Comparison of ENCODE assay signal across 9 cellular contexts in genomic region chr3:177928156-177928555, GRCh38.
DNase-seq lines count a peak whose midpoint lies in the region; ATAC-seq and TF ChIP-seq lines count a peak whose summit lies in the region.
"Had no signal": no experiment of that assay in that cellular context is flagged by ENCODE, and none has a peak within 500 bp of the region (broad histone marks: within the 10 kb centered on the region; RNA-seq: fewer than 3 reads in every experiment).

No MANE protein-coding gene starts in this region.

- no peaks in the 10 kb centered on the region for H3K9me3 Mint-ChIP-seq in activated T-helper 2 cell treated with anti-CD3 and anti-CD28 coated beads, Interferon-gamma antibody, Interleukin-2, Interleukin-4, amounts not matched to agents 10 μg/mL and 5 μg/mL and 100 μg/mL, durations not matched to agents 14 hours and 24 hours and 36 hours
- peaks cover 2% of the 10 kb centered on the region for H3K9me3 Mint-ChIP-seq in activated naive CD4-positive, alpha-beta T cell treated with anti-CD3 and anti-CD28 coated beads for 36 hours
- H3K9me3 Mint-ChIP-seq: central memory CD8-positive, alpha-beta T cell had no signal

- H3K9ac ChIP-seq in MM.1S (ENCODE audit: low read length) = no peak overlapping the region

- no peak overlapping the region for H3K4me3 Mint-ChIP-seq in activated T-helper 2 cell treated with anti-CD3 and anti-CD28 coated beads, Interferon-gamma antibody, Interleukin-2, Interleukin-4, amounts not matched to agents 10 μg/mL and 5 μg/mL and 100 μg/mL, durations not matched to agents 14 hours and 24 hours and 36 hours (ENCODE audit: low read depth)
- no peak overlapping the region for H3K4me3 Mint-ChIP-seq in activated naive CD4-positive, alpha-beta T cell treated with anti-CD3 and anti-CD28 coated beads for 36 hours
- H3K4me3 Mint-ChIP-seq: central memory CD8-positive, alpha-beta T cell had no signal

- H3K27ac ChIP-seq in MM.1S (ENCODE audit: low read length) = no peak overlapping the region

- no peaks in the 10 kb centered on the region for H3K36me3 ChIP-seq in MM.1S (replicated peaks; ENCODE audit: insufficient read depth, low read length)

- in situ Hi-C loops in GM13976 (cut with MboI; ENCODE audit: low sequenced_read_pairs, unreplicated experiment) = no loop called here

- no peaks in the 10 kb centered on the region for H3F3A ChIP-seq in MM.1S (ENCODE audit: insufficient read depth, low read length)

- peak overlapping the region; percentile 38 for H3K4me2 ChIP-seq in MM.1S (ENCODE audit: low read depth, low read length)

- peak; percentile 33 for DNase-seq in EL
- peak; percentile 44 for DNase-seq in MM.1S
- DNase-seq in foreskin fibroblast = peak; percentile 37 to 75
- DNase-seq in GM13976 (ENCODE audit: low spot score) = no peak
- DNase-seq in activated T-helper 2 cell treated with anti-CD3 and anti-CD28 coated beads, Interferon-gamma antibody, Interleukin-2, Interleukin-4, amounts not matched to agents 10 μg/mL and 5 μg/mL and 100 μg/mL, durations not matched to agents 14 hours and 24 hours and 36 hours (ENCODE audit: low spot score) = no peak
- DNase-seq in pons (ENCODE audit: low spot score) = no peak
- DNase-seq in activated naive CD4-positive, alpha-beta T cell treated with anti-CD3 and anti-CD28 coated beads for 36 hours = no peak

- no peaks in the 10 kb centered on the region for H3K27me3 ChIP-seq in MM.1S (replicated peaks; ENCODE audit: insufficient read depth, low read length)

- no peaks in the 10 kb centered on the region for H3K27me3 Mint-ChIP-seq in activated T-helper 2 cell treated with anti-CD3 and anti-CD28 coated beads, Interferon-gamma antibody, Interleukin-2, Interleukin-4, amounts not matched to agents 10 μg/mL and 5 μg/mL and 100 μg/mL, durations not matched to agents 14 hours and 24 hours and 36 hours (ENCODE audit: low read depth)
- H3K27me3 Mint-ChIP-seq in activated naive CD4-positive, alpha-beta T cell treated with anti-CD3 and anti-CD28 coated beads for 36 hours (ENCODE audit: low read depth) = no peaks in the 10 kb centered on the region
- H3K27me3 Mint-ChIP-seq: central memory CD8-positive, alpha-beta T cell had no signal

- CTCF ChIA-PET in activated naive CD4-positive, alpha-beta T cell treated with anti-CD3 and anti-CD28 coated beads for 36 hours (lab: Charles Lee) = no interaction called here

- TF ChIP-seq CTCF in MM.1S (IDR thresholded peaks at IDR 0.05; ENCODE audit: low read length) (no peak), foreskin fibroblast (IDR thresholded peaks at IDR 0.05; ENCODE audit: low read depth, low read length) (no peak), GM13976 (IDR thresholded peaks at IDR 0.05; ENCODE audit: borderline replicate concordance, control extremely low read depth, extremely low read depth, insufficient read depth, missing control alignments) (no peak)

- H3K4me3 ChIP-seq in MM.1S (ENCODE audit: low read length) (peak overlapping the region; percentile 3; the same call in 1 of the 2 replicates), foreskin fibroblast (ENCODE audit: low read depth in 1 of 2, low read length in 2 of 2) (no peak overlapping the region)

- H4K20me1 ChIP-seq in MM.1S (ENCODE audit: insufficient read depth, low read length) = no peaks in the 10 kb centered on the region

- H3K4me1 Mint-ChIP-seq in activated T-helper 2 cell treated with anti-CD3 and anti-CD28 coated beads, Interferon-gamma antibody, Interleukin-2, Interleukin-4, amounts not matched to agents 10 μg/mL and 5 μg/mL and 100 μg/mL, durations not matched to agents 14 hours and 24 hours and 36 hours (ENCODE audit: low read depth) = no peaks in the 10 kb centered on the region
- H3K4me1 Mint-ChIP-seq in activated naive CD4-positive, alpha-beta T cell treated with anti-CD3 and anti-CD28 coated beads for 36 hours (ENCODE audit: low read depth) = peaks cover 21% of the 10 kb centered on the region
- H3K4me1 Mint-ChIP-seq: central memory CD8-positive, alpha-beta T cell had no signal

- H3K4me1 ChIP-seq in MM.1S (ENCODE audit: low read length) = no peaks in the 10 kb centered on the region

- intact Hi-C loops in activated T-helper 2 cell treated with anti-CD3 and anti-CD28 coated beads, Interferon-gamma antibody, Interleukin-2, Interleukin-4, amounts not matched to agents 10 μg/mL and 5 μg/mL and 100 μg/mL, durations not matched to agents 14 hours and 24 hours and 36 hours (cut with micrococcal nuclease) = loop anchor here (5.0 kb wide), 1 partner anchor 46 kb away; no protein-coding TSS in a partner anchor
- intact Hi-C loops in activated naive CD4-positive, alpha-beta T cell treated with anti-CD3 and anti-CD28 coated beads for 36 hours (cut with micrococcal nuclease) = loop anchor here (1.0 kb wide), 1 partner anchor 16 kb away; no protein-coding TSS in a partner anchor

- H3K27ac Mint-ChIP-seq in activated T-helper 2 cell treated with anti-CD3 and anti-CD28 coated beads, Interferon-gamma antibody, Interleukin-2, Interleukin-4, amounts not matched to agents 10 μg/mL and 5 μg/mL and 100 μg/mL, durations not matched to agents 14 hours and 24 hours and 36 hours = no peak overlapping the region
- H3K27ac Mint-ChIP-seq in activated naive CD4-positive, alpha-beta T cell treated with anti-CD3 and anti-CD28 coated beads for 36 hours = no peak overlapping the region

- H3K9me2 ChIP-seq in MM.1S (replicated peaks; ENCODE audit: insufficient read depth, low read length) = no peaks in the 10 kb centered on the region

- no peaks in the 10 kb centered on the region for H3K79me2 ChIP-seq in MM.1S (ENCODE audit: low read length)

- H3K9me3 ChIP-seq in MM.1S (replicated peaks; ENCODE audit: insufficient read depth, low read length) = no peaks in the 10 kb centered on the region

- peak overlapping the region; percentile 18; the same call in 1 of the 2 replicates for H2AFZ ChIP-seq in MM.1S (ENCODE audit: low read length)

- no peaks in the 10 kb centered on the region for H3K36me3 Mint-ChIP-seq in activated T-helper 2 cell treated with anti-CD3 and anti-CD28 coated beads, Interferon-gamma antibody, Interleukin-2, Interleukin-4, amounts not matched to agents 10 μg/mL and 5 μg/mL and 100 μg/mL, durations not matched to agents 14 hours and 24 hours and 36 hours (ENCODE audit: low read depth)
- H3K36me3 Mint-ChIP-seq in activated naive CD4-positive, alpha-beta T cell treated with anti-CD3 and anti-CD28 coated beads for 36 hours (ENCODE audit: low read depth) = no peaks in the 10 kb centered on the region

- ATAC-seq in GM21526 (IDR thresholded peaks at IDR 0.05; ENCODE audit: low FRiP score, unreplicated experiment) = peak; percentile 80

Comparison
In these comparisons a context has a peak if more than half of its experiments do, and no peak if none do; other contexts are left out.
1. DNase-seq: peak in EL (single experiment), MM.1S (single experiment) and foreskin fibroblast (2 of 2); none in GM13976 (single experiment), activated T-helper 2 cell treated with anti-CD3 and anti-CD28 coated beads, Interferon-gamma antibody, Interleukin-2, Interleukin-4, amounts not matched to agents 10 μg/mL and 5 μg/mL and 100 μg/mL, durations not matched to agents 14 hours and 24 hours and 36 hours (single experiment), pons (single experiment) and activated naive CD4-positive, alpha-beta T cell treated with anti-CD3 and anti-CD28 coated beads for 36 hours (single experiment).